8 cellular contexts compared by ENCODE assay signal in genomic region chr4:38503689-38504395, GRCh38.
DNase-seq lines count a peak whose midpoint lies in the region; ATAC-seq and TF ChIP-seq lines count a peak whose summit lies in the region.

No MANE protein-coding gene starts in this region.

- TF ChIP-seq CTCF in breast epithelium (IDR thresholded peaks at IDR 0.05) (no peak), psoas muscle (IDR thresholded peaks at IDR 0.05) (no peak)

- intact Hi-C loops in breast epithelium (cut with DNase I; ENCODE audit: low total_unique reads) (no loop called here), psoas muscle (cut with DNase I) (no loop called here)

- H3K4me3 ChIP-seq in breast epithelium, result no peak overlapping the region
- no peak overlapping the region for H3K4me3 ChIP-seq in psoas muscle

- no peaks in the 10 kb centered on the region for H3K4me1 ChIP-seq in breast epithelium
- H3K4me1 ChIP-seq in psoas muscle, result no peaks in the 10 kb centered on the region

- ATAC-seq in GM18858 (IDR thresholded peaks at IDR 0.05; ENCODE audit: unreplicated experiment) (peak; percentile 82), GM21423 (IDR thresholded peaks at IDR 0.05; ENCODE audit: unreplicated experiment) (peak; percentile 92), HG03095 (IDR thresholded peaks at IDR 0.05; ENCODE audit: unreplicated experiment) (peak; percentile 91), psoas muscle (no peak)

- DNase-seq in germinal center (ENCODE audit: low spot score) (peak; percentile 66), breast epithelium (ENCODE audit: low spot score in 2 of 2) (no peak), psoas muscle (no peak), SW 1271 (lab: John Stamatoyannopoulos, UW) (no peak)
- no peak for DNase-seq in stimulated activated CD4-positive, alpha-beta T cell treated with anti-CD3 and anti-CD28 coated beads, Interleukin-1b, Interleukin-23, amount 100 ng/mL, for 48 hours

- no peak for TF ChIP-seq POLR2A in breast epithelium (IDR thresholded peaks at IDR 0.05)

- H3K36me3 ChIP-seq in breast epithelium (no peaks in the 10 kb centered on the region), psoas muscle (ENCODE audit: insufficient read depth in 1 of 2, low read depth in 1 of 2) (no peaks in the 10 kb centered on the region)

- H3K9me3 ChIP-seq in breast epithelium (no peaks in the 10 kb centered on the region), psoas muscle (no peaks in the 10 kb centered on the region)

- H3K27ac ChIP-seq in breast epithelium (no peak overlapping the region), psoas muscle (no peak overlapping the region)

- H3K27me3 ChIP-seq in breast epithelium, result no peaks in the 10 kb centered on the region
- H3K27me3 ChIP-seq in psoas muscle (ENCODE audit: insufficient read depth in 3 of 3, low read length in 2 of 3), result no peaks in the 10 kb centered on the region

- WGBS in psoas muscle, 3 donors, result 82 to 88% (median 82%) methylated on average over 6 of the region's 6 CpGs

Comparison
In these comparisons a context has a peak if more than half of its experiments do, and no peak if none do; other contexts are left out.
1. ATAC-seq: peak in GM18858 (single experiment), GM21423 (single experiment) and HG03095 (single experiment); none in psoas muscle (0 of 4).